Comparison of ENCODE assay signal across 8 cellular contexts in genomic region chr9:73081979-73082657, GRCh38.
DNase-seq lines count a peak whose midpoint lies in the region; ATAC-seq and TF ChIP-seq lines count a peak whose summit lies in the region.

No MANE protein-coding gene starts in this region.

- no peak overlapping the region for H3K27ac Mint-ChIP-seq in activated naive CD4-positive, alpha-beta T cell treated with anti-CD3 and anti-CD28 coated beads for 36 hours

- intact Hi-C loops in activated naive CD4-positive, alpha-beta T cell treated with anti-CD3 and anti-CD28 coated beads for 36 hours (cut with micrococcal nuclease) = loop anchor here (1.0 to 10.0 kb wide), 5 partner anchors 210 to 1043 kb away; no protein-coding TSS in a partner anchor

- no peaks in the 10 kb centered on the region for H3K9me3 Mint-ChIP-seq in activated naive CD4-positive, alpha-beta T cell treated with anti-CD3 and anti-CD28 coated beads for 36 hours

- no peaks in the 10 kb centered on the region for H3K36me3 Mint-ChIP-seq in activated naive CD4-positive, alpha-beta T cell treated with anti-CD3 and anti-CD28 coated beads for 36 hours (ENCODE audit: low read depth)

- peak; percentile 77 for TF ChIP-seq CTCF in LNCAP (IDR thresholded peaks at IDR 0.05)

- CTCF ChIA-PET in activated naive CD4-positive, alpha-beta T cell treated with anti-CD3 and anti-CD28 coated beads for 36 hours (lab: Charles Lee) = interaction anchor here (0.7 to 2.7 kb wide), 11 partner anchors 14 to 350 kb away, joined by 3 to 8 read pairs (median 3); no protein-coding TSS in a partner anchor

- DNase-seq in AG20443 (ENCODE audit: low spot score) (peak; percentile 69), SW480 (ENCODE audit: low spot score) (peak; percentile 36), foreskin melanocyte (peak; percentile 38), putamen (ENCODE audit: low spot score) (peak; percentile 30)
- no peak for DNase-seq in activated naive CD4-positive, alpha-beta T cell treated with anti-CD3 and anti-CD28 coated beads for 36 hours

- H3K4me3 Mint-ChIP-seq in activated naive CD4-positive, alpha-beta T cell treated with anti-CD3 and anti-CD28 coated beads for 36 hours = no peak overlapping the region

- H3K27me3 Mint-ChIP-seq in activated naive CD4-positive, alpha-beta T cell treated with anti-CD3 and anti-CD28 coated beads for 36 hours (ENCODE audit: low read depth) = peaks cover 6% of the 10 kb centered on the region

- ATAC-seq in GM18868 (IDR thresholded peaks at IDR 0.05; ENCODE audit: unreplicated experiment) (peak; percentile 72), GM19324 (IDR thresholded peaks at IDR 0.05; ENCODE audit: low FRiP score, unreplicated experiment) (no peak)

- H3K4me1 Mint-ChIP-seq in activated naive CD4-positive, alpha-beta T cell treated with anti-CD3 and anti-CD28 coated beads for 36 hours (ENCODE audit: low read depth) = no peaks in the 10 kb centered on the region
